In the genomic region with DNA sequence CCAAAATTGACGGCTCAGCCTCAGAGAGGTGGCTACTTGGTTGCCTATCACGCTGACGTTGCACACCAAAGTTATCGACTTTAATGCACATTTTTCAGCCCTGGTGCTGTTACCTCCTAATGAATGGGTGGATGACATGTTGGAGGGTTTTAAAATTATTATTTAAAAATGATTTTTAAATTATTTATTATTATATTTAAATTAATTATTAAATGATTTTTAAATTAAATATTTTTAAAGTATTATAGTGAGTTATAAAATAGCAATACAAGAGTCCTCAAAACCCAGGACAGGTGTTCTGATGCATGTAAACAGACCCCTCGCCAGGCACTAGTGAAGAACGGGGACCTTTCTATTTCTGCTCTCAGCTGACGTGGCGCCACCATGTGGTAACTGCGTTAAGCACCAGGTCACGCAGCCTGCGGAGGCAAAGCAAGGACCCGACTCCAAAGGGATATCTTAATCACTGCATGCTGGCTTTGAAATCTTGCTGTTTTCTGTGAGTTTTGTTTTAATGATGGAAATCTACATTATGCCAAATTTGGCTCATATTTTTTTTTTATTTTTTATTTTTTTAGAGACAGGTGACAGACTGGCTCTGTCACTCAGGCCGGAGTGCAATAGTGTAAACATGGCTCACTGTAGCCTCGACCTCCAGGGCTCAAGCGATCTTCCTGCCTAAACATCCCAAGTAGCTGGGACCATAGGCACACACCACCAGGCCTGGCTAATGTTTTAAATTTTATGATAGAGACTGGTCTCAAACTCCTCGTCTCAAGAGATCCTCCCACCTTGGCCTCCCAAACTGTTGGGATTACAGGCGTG, we compare ENCODE assay signal across 8 cellular contexts. TPM values are rescaled to one million over a fixed set of nuclear protein-coding genes. Genes with fewer than 3 reads are reported as not detected.
A peak's percentile ranks its signal among the peaks of the same experiment; 100 is the strongest.
DNase-seq lines count a peak whose midpoint lies in the region; ATAC-seq and TF ChIP-seq lines count a peak whose summit lies in the region.

No MANE protein-coding gene starts in this region.

- H3K27me3 ChIP-seq in H7 (ENCODE audit: control insufficient read depth, insufficient read depth, low read length) (no peaks in the 10 kb centered on the region), transverse colon (no peaks in the 10 kb centered on the region)

- H3K9me3 ChIP-seq in transverse colon = no peaks in the 10 kb centered on the region

- DNase-seq in AG10803 (ENCODE audit: low read depth) (peak; percentile 35), H7 (peak; percentile 90), NCI-H510A treated with DMSO at 0.1 percent for 48 hours (lab: John Stamatoyannopoulos, UW) (peak; percentile 93), epidermal melanocyte (ENCODE audit: insufficient read length, low spot score) (peak; percentile 60), naive B cell (no peak), transverse colon (peak; percentile 71)
- peak; percentile 29 to 40 for DNase-seq in activated CD4-positive, alpha-beta T cell treated with anti-CD3 and anti-CD28 coated beads, Interleukin-2, amount 50 U/mL, for 4 hours

- in situ Hi-C loops in transverse colon (cut with MboI; ENCODE audit: low pct_ligation_motif_present in 1 of 4, low pct_unique_long_range_greater_than_20kb in 1 of 4, low sequenced_read_pairs in 3 of 4) = no loop called here

- H3K27ac Mint-ChIP-seq in naive B cell = no peak overlapping the region

- TF ChIP-seq CTCF in AG10803 (conservative IDR thresholded peaks at IDR 0.05; ENCODE audit: low read length) = peak; percentile 68
- TF ChIP-seq CTCF in transverse colon (IDR thresholded peaks at IDR 0.05) = peak; percentile 50 to 73 (median 68)

- intact Hi-C loops in transverse colon (cut with DNase I; ENCODE audit: low total_unique reads) = no loop called here

- peaks cover 0 to 3% (median 0%) of the 10 kb centered on the region in 7 donors for H3K9me3 Mint-ChIP-seq in naive B cell

- H3K4me1 ChIP-seq in transverse colon = no peaks in the 10 kb centered on the region

- ATAC-seq in naive B cell (ENCODE audit: low read depth in 2 of 2) = peak; percentile 66 to 75
- ATAC-seq in HG02981 (IDR thresholded peaks at IDR 0.05; ENCODE audit: unreplicated experiment) = no peak

- H3K36me3 Mint-ChIP-seq in naive B cell = no peaks in the 10 kb centered on the region

- H3K27ac ChIP-seq in transverse colon = no peak overlapping the region

- H3K36me3 ChIP-seq in H7 (replicated peaks; ENCODE audit: control insufficient read depth, insufficient read depth, low read length) (peaks cover 1% of the 10 kb centered on the region), transverse colon (peaks cover 0 to 4% (median 1%) of the 10 kb centered on the region in 4 donors)

- no peak overlapping the region for H3K4me3 Mint-ChIP-seq in naive B cell

- no peak for TF ChIP-seq POLR2A in transverse colon (IDR thresholded peaks at IDR 0.05)

- H3K4me3 ChIP-seq in AG10803 (ENCODE audit: low read length) = no peak overlapping the region
- no peak overlapping the region for H3K4me3 ChIP-seq in H7 (ENCODE audit: insufficient read depth, low read depth, low read length)
- no peak overlapping the region for H3K4me3 ChIP-seq in transverse colon

- WGBS in transverse colon (ENCODE audit: low coverage in 1 of 2), 2 donors = 53 to 56% methylated on average over 14 to 17 of the region's 17 CpGs

- no peak for TF ChIP-seq EP300 in transverse colon (IDR thresholded peaks at IDR 0.05; ENCODE audit: low read depth)

- no peaks in the 10 kb centered on the region for H3K4me1 Mint-ChIP-seq in naive B cell

- H3K27me3 Mint-ChIP-seq in naive B cell = no peaks in the 10 kb centered on the region

RNA-seq across cellular contexts. Expression of gene CASP9, which starts 22.6 kb away (rescaled TPM):
- total RNA-seq in H7 (2014; rRNA removed; shearing (Covaris generic)) = 14.1 and 15.0 TPM in 2 replicates
- 10 to 100 TPM in 5 of 6 donors, 1 to 10 TPM in 1; 4.8 to 17.7 (median 14.7) TPM for polyA plus RNA-seq in naive B cell (ENCODE audit: low read depth in 6 of 6)
- 100 to 1,000 TPM in 1 of 4 donors, 10 to 100 TPM in 3; 19.1 to 151 (median 25.2) TPM for total RNA-seq in transverse colon

RNA-seq across cellular contexts. Expression of gene DNAJC16, which starts 25.2 kb away (rescaled TPM):
- 14.7 and 15.7 TPM in 2 replicates for total RNA-seq in H7 (2014; rRNA removed; shearing (Covaris generic))
- 10 to 100 TPM in 4 of 6 donors, 1 to 10 TPM in 2; 8.5 to 15.4 (median 14.4) TPM for polyA plus RNA-seq in naive B cell (ENCODE audit: low read depth in 6 of 6)
- total RNA-seq in transverse colon = 10 to 100 TPM in 3 of 4 donors, 1 to 10 TPM in 1; 7.8 to 30.3 (median 19.7) TPM

RNA-seq across cellular contexts. Expression of gene CELA2B, which starts 25.5 kb away (rescaled TPM):
- total RNA-seq in H7 (2014; rRNA removed; shearing (Covaris generic)) = not detected in 2 replicates
- polyA plus RNA-seq in naive B cell (ENCODE audit: low read depth in 6 of 6) = not detected
- not detected for total RNA-seq in transverse colon

RNA-seq across cellular contexts. Expression of gene CELA2A, which starts 44.9 kb away (rescaled TPM):
- total RNA-seq in H7 (2014; rRNA removed; shearing (Covaris generic)) = not detected in 2 replicates
- not detected for polyA plus RNA-seq in naive B cell (ENCODE audit: low read depth in 6 of 6)
- not detected for total RNA-seq in transverse colon
